ENCODE assay signal across 26 cellular contexts in the genomic region with DNA sequence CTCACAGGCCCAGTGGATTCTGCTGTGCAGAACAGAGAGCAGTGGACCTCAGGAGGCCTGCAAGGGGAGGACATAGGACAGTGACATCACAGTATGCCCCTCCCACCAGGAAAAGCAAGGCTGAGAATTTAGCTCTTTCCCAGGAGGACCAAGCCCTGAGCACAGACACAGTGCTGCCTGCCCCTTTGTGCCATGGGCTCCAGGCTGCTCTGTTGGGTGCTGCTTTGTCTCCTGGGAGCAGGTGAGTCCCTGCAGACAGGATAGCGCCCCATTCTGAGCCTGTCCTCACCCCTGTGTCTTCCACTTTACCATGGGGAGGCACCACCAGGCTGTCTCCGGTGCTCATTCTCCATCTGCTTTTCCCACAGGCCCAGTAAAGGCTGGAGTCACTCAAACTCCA.
DNase-seq lines count a peak whose midpoint lies in the region; ATAC-seq and TF ChIP-seq lines count a peak whose summit lies in the region.
"Had no signal": no experiment of that assay in that cellular context is flagged by ENCODE, and none has a peak within 500 bp of the region (broad histone marks: within the 10 kb centered on the region; RNA-seq: fewer than 3 reads in every experiment).

No MANE protein-coding gene starts in this region.

- no peaks in the 10 kb centered on the region for H3K36me3 Mint-ChIP-seq in T-helper 1 cell treated with Interleukin-12 subunit alpha and Interleukin-12 subunit beta and Interleukin-4 antibody, amounts not matched to agents 30 μg/mL and 1 μg/mL, for 36 hours (ENCODE audit: low read depth)
- no peaks in the 10 kb centered on the region for H3K36me3 Mint-ChIP-seq in activated naive CD8-positive, alpha-beta T cell
- H3K36me3 Mint-ChIP-seq in activated naive CD8-positive, alpha-beta T cell treated with anti-CD3 and anti-CD28 coated beads, Interleukin-2, amount 50 U/mL, for 24 hours (ENCODE audit: low read depth): no peaks in the 10 kb centered on the region
- no peaks in the 10 kb centered on the region for H3K36me3 Mint-ChIP-seq in activated naive CD8-positive, alpha-beta T cell treated with anti-CD3 and anti-CD28 coated beads, Interleukin-2, amount 10 ng/mL, durations not matched to agents 7 days and 5 days
- H3K36me3 Mint-ChIP-seq: natural killer cell treated with Interleukin-12 subunit alpha and Interleukin-12 subunit beta and Interleukin-15 and Interleukin-18, amount 100 ng/mL, for 72 hours had no signal

- peaks cover 4% of the 10 kb centered on the region for H3K27me3 ChIP-seq in upper lobe of right lung
- H3K27me3 ChIP-seq: sigmoid colon had no signal

- H3K27me3 Mint-ChIP-seq in T-helper 1 cell treated with Interleukin-12 subunit alpha and Interleukin-12 subunit beta and Interleukin-4 antibody, amounts not matched to agents 30 μg/mL and 1 μg/mL, for 36 hours (ENCODE audit: low read depth): peaks cover 12% of the 10 kb centered on the region
- peaks cover 7% of the 10 kb centered on the region for H3K27me3 Mint-ChIP-seq in activated naive CD8-positive, alpha-beta T cell
- H3K27me3 Mint-ChIP-seq in activated naive CD8-positive, alpha-beta T cell treated with anti-CD3 and anti-CD28 coated beads, Interleukin-2, amount 50 U/mL, for 24 hours: peaks cover 7% of the 10 kb centered on the region
- H3K27me3 Mint-ChIP-seq in activated naive CD8-positive, alpha-beta T cell treated with anti-CD3 and anti-CD28 coated beads, Interleukin-2, amount 10 ng/mL, durations not matched to agents 7 days and 5 days: peaks cover 20% of the 10 kb centered on the region

- peaks cover 3% of the 10 kb centered on the region for H3K4me1 Mint-ChIP-seq in T-helper 1 cell treated with Interleukin-12 subunit alpha and Interleukin-12 subunit beta and Interleukin-4 antibody, amounts not matched to agents 30 μg/mL and 1 μg/mL, for 36 hours (ENCODE audit: low read depth)
- peaks cover 24% of the 10 kb centered on the region for H3K4me1 Mint-ChIP-seq in activated naive CD8-positive, alpha-beta T cell (ENCODE audit: low read depth)
- H3K4me1 Mint-ChIP-seq in activated naive CD8-positive, alpha-beta T cell treated with anti-CD3 and anti-CD28 coated beads, Interleukin-2, amount 50 U/mL, for 24 hours: peaks cover 4% of the 10 kb centered on the region
- peaks cover 11% of the 10 kb centered on the region for H3K4me1 Mint-ChIP-seq in activated naive CD8-positive, alpha-beta T cell treated with anti-CD3 and anti-CD28 coated beads, Interleukin-2, amount 10 ng/mL, durations not matched to agents 7 days and 5 days
- H3K4me1 Mint-ChIP-seq: activated B cell treated with CpG ODN at 0.5 μM for 24 hours had no signal

- POLR2A ChIA-PET in activated naive CD8-positive, alpha-beta T cell treated with anti-CD3 and anti-CD28 coated beads, Interleukin-2, amount 10 ng/mL, durations not matched to agents 7 days and 5 days (lab: Charles Lee): interaction anchor here (1.9 kb wide), 1 partner anchor 488 kb away, joined by 8 read pairs; no protein-coding TSS in a partner anchor

- no peaks in the 10 kb centered on the region for H3K4me1 ChIP-seq in upper lobe of right lung
- H3K4me1 ChIP-seq: sigmoid colon, SJCRH30 had no signal

- TF ChIP-seq CTCF in upper lobe of right lung (IDR thresholded peaks at IDR 0.05): no peak

- H3K9me3 Mint-ChIP-seq in T-helper 1 cell treated with Interleukin-12 subunit alpha and Interleukin-12 subunit beta and Interleukin-4 antibody, amounts not matched to agents 30 μg/mL and 1 μg/mL, for 36 hours: no peaks in the 10 kb centered on the region
- no peaks in the 10 kb centered on the region for H3K9me3 Mint-ChIP-seq in activated naive CD8-positive, alpha-beta T cell (ENCODE audit: low read depth)
- H3K9me3 Mint-ChIP-seq in activated naive CD8-positive, alpha-beta T cell treated with anti-CD3 and anti-CD28 coated beads, Interleukin-2, amount 50 U/mL, for 24 hours: no peaks in the 10 kb centered on the region
- H3K9me3 Mint-ChIP-seq in activated naive CD8-positive, alpha-beta T cell treated with anti-CD3 and anti-CD28 coated beads, Interleukin-2, amount 10 ng/mL, durations not matched to agents 7 days and 5 days: no peaks in the 10 kb centered on the region
- H3K9me3 Mint-ChIP-seq: activated B cell treated with CpG ODN at 0.5 μM for 24 hours; effector memory CD8-positive, alpha-beta T cell; natural killer cell treated with Interleukin-12 subunit alpha and Interleukin-12 subunit beta and Interleukin-15 and Interleukin-18, amount 100 ng/mL, for 72 hours had no signal

- peak overlapping the region; percentile 46 for H3K27ac Mint-ChIP-seq in T-helper 1 cell treated with Interleukin-12 subunit alpha and Interleukin-12 subunit beta and Interleukin-4 antibody, amounts not matched to agents 30 μg/mL and 1 μg/mL, for 36 hours
- H3K27ac Mint-ChIP-seq in activated naive CD8-positive, alpha-beta T cell: peak overlapping the region; percentile 43
- no peak overlapping the region for H3K27ac Mint-ChIP-seq in activated naive CD8-positive, alpha-beta T cell treated with anti-CD3 and anti-CD28 coated beads, Interleukin-2, amount 50 U/mL, for 24 hours
- peak overlapping the region; percentile 59 for H3K27ac Mint-ChIP-seq in activated naive CD8-positive, alpha-beta T cell treated with anti-CD3 and anti-CD28 coated beads, Interleukin-2, amount 10 ng/mL, durations not matched to agents 7 days and 5 days
- H3K27ac Mint-ChIP-seq: activated B cell treated with CpG ODN at 0.5 μM for 24 hours; natural killer cell treated with Interleukin-12 subunit alpha and Interleukin-12 subunit beta and Interleukin-15 and Interleukin-18, amount 100 ng/mL, for 72 hours had no signal

- DNase-seq in T-helper 1 cell: no peak
- DNase-seq in activated naive CD8-positive, alpha-beta T cell treated with anti-CD3 and anti-CD28 coated beads, Interleukin-2, amount 50 U/mL, for 24 hours: no peak
- DNase-seq in activated naive CD8-positive, alpha-beta T cell treated with anti-CD3 and anti-CD28 coated beads, Interleukin-2, amount 10 ng/mL, durations not matched to agents 7 days and 5 days: no peak
- no peak for DNase-seq in upper lobe of right lung
- no peak for DNase-seq in OCI-M1 (lab: John Stamatoyannopoulos, UW)
- DNase-seq in activated CD4-positive, CD25-positive, alpha-beta regulatory T cell (lab: John Stamatoyannopoulos, UW): no peak
- DNase-seq: activated B cell treated with CpG ODN at 0.5 μM for 24 hours; caudate nucleus; cortex of kidney; effector memory CD8-positive, alpha-beta T cell; hypothalamus; left cardiac atrium; NCI-H1048; NCI-H2107; NCI-H82; sigmoid colon; SJCRH30; stimulated activated CD4-positive, alpha-beta T cell treated with anti-CD3 and anti-CD28 coated beads, Interleukin-12 subunit alpha, Interleukin-12 subunit beta, amount 100 ng/mL, for 4 hours; stimulated activated CD4-positive, alpha-beta T cell treated with anti-CD3 and anti-CD28 coated beads, Interleukin-2, amount 100 ng/mL, for 48 hours; SW 1271 had no signal

- no peak overlapping the region for H3K27ac ChIP-seq in upper lobe of right lung
- H3K27ac ChIP-seq: 22Rv1, C4-2B, sigmoid colon, SJCRH30 had no signal

- peak overlapping the region; percentile 33 for H3K4me3 Mint-ChIP-seq in T-helper 1 cell treated with Interleukin-12 subunit alpha and Interleukin-12 subunit beta and Interleukin-4 antibody, amounts not matched to agents 30 μg/mL and 1 μg/mL, for 36 hours
- peak overlapping the region; percentile 63 for H3K4me3 Mint-ChIP-seq in activated naive CD8-positive, alpha-beta T cell
- H3K4me3 Mint-ChIP-seq in activated naive CD8-positive, alpha-beta T cell treated with anti-CD3 and anti-CD28 coated beads, Interleukin-2, amount 50 U/mL, for 24 hours: no peak overlapping the region
- no peak overlapping the region for H3K4me3 Mint-ChIP-seq in activated naive CD8-positive, alpha-beta T cell treated with anti-CD3 and anti-CD28 coated beads, Interleukin-2, amount 10 ng/mL, durations not matched to agents 7 days and 5 days
- H3K4me3 Mint-ChIP-seq: activated B cell treated with CpG ODN at 0.5 μM for 24 hours; natural killer cell treated with Interleukin-12 subunit alpha and Interleukin-12 subunit beta and Interleukin-15 and Interleukin-18, amount 100 ng/mL, for 72 hours had no signal

- ATAC-seq in activated naive CD8-positive, alpha-beta T cell treated with anti-CD3 and anti-CD28 coated beads, Interleukin-2, amount 50 U/mL, for 24 hours: no peak
- no peak for ATAC-seq in activated naive CD8-positive, alpha-beta T cell treated with anti-CD3 and anti-CD28 coated beads, Interleukin-2, amount 10 ng/mL, durations not matched to agents 7 days and 5 days (ENCODE audit: low read depth)
- peak; percentile 8 for ATAC-seq in upper lobe of right lung
- ATAC-seq: left cardiac atrium had no signal

- no peaks in the 10 kb centered on the region for H3K36me3 ChIP-seq in upper lobe of right lung
- H3K36me3 ChIP-seq: sigmoid colon, SJCRH30 had no signal

- H3K4me3 ChIP-seq in upper lobe of right lung: no peak overlapping the region
- H3K4me3 ChIP-seq: lung, sigmoid colon, SJCRH30 had no signal

- intact Hi-C loops in upper lobe of right lung (cut with DNase I): no loop called here

- no peaks in the 10 kb centered on the region for H3K9me3 ChIP-seq in upper lobe of right lung
- H3K9me3 ChIP-seq: sigmoid colon, SJCRH30 had no signal

Comparison
In these comparisons a context has a peak if more than half of its experiments do, and no peak if none do; other contexts are left out.
1. H3K4me3 Mint-ChIP-seq: peak in T-helper 1 cell treated with Interleukin-12 subunit alpha and Interleukin-12 subunit beta and Interleukin-4 antibody, amounts not matched to agents 30 μg/mL and 1 μg/mL, for 36 hours (single experiment) and activated naive CD8-positive, alpha-beta T cell (single experiment); none in activated naive CD8-positive, alpha-beta T cell treated with anti-CD3 and anti-CD28 coated beads, Interleukin-2, amount 50 U/mL, for 24 hours (single experiment) and activated naive CD8-positive, alpha-beta T cell treated with anti-CD3 and anti-CD28 coated beads, Interleukin-2, amount 10 ng/mL, durations not matched to agents 7 days and 5 days (single experiment).